In genomic region chr17:74872313-74873035, GRCh38 we compare ENCODE assay signal across 8 cellular contexts. TPM values are rescaled to one million over a fixed set of nuclear protein-coding genes. Genes with fewer than 3 reads are reported as not detected.
DNase-seq lines count a peak whose midpoint lies in the region; ATAC-seq and TF ChIP-seq lines count a peak whose summit lies in the region.

A gene with protein sequence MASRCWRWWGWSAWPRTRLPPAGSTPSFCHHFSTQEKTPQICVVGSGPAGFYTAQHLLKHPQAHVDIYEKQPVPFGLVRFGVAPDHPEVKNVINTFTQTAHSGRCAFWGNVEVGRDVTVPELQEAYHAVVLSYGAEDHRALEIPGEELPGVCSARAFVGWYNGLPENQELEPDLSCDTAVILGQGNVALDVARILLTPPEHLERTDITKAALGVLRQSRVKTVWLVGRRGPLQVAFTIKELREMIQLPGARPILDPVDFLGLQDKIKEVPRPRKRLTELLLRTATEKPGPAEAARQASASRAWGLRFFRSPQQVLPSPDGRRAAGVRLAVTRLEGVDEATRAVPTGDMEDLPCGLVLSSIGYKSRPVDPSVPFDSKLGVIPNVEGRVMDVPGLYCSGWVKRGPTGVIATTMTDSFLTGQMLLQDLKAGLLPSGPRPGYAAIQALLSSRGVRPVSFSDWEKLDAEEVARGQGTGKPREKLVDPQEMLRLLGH (minus strand): TSS chr17:74872994. CDS start chr17:74872944, 50 bp downstream.

- peak; percentile 1 for ATAC-seq in CD4-positive, CD25-positive, alpha-beta regulatory T cell (ENCODE audit: low read depth in 2 of 2)
- ATAC-seq in GM19397 (IDR thresholded peaks at IDR 0.05; ENCODE audit: unreplicated experiment) = peak; percentile 27

- no peaks in the 10 kb centered on the region for H3K9me3 ChIP-seq in CD4-positive, CD25-positive, alpha-beta regulatory T cell (ENCODE audit: control insufficient read depth in 2 of 2, low read length in 2 of 2)
- H3K9me3 ChIP-seq in HUES6 (ENCODE audit: control insufficient read depth, insufficient read depth, low read depth, low read length) = no peaks in the 10 kb centered on the region
- no peaks in the 10 kb centered on the region for H3K9me3 ChIP-seq in mesodermal cell (ENCODE audit: control insufficient read depth, low read length)

- H3K36me3 ChIP-seq in CD4-positive, CD25-positive, alpha-beta regulatory T cell (ENCODE audit: control insufficient read depth, insufficient read depth, low read length) = no peaks in the 10 kb centered on the region
- H3K36me3 ChIP-seq in HUES6 (ENCODE audit: control insufficient read depth, insufficient read depth, low read length) (peaks cover 6% of the 10 kb centered on the region; the same call in 1 of the 2 replicates), brain microvascular endothelial cell (replicated peaks) (no peaks in the 10 kb centered on the region), mesodermal cell (ENCODE audit: control insufficient read depth, insufficient read depth, low read length) (peaks cover 4% of the 10 kb centered on the region)

- no peaks in the 10 kb centered on the region for H3K9me3 Mint-ChIP-seq in CD4-positive, CD25-positive, alpha-beta regulatory T cell

- peak within 1 kb of the TSS; percentile 90 to 99 (median 97) for H3K4me3 Mint-ChIP-seq in CD4-positive, CD25-positive, alpha-beta regulatory T cell

- in situ Hi-C loops in brain microvascular endothelial cell (cut with HindIII; ENCODE audit: low pct_ligation_motif_present, low sequenced_read_pairs) = no loop called here

- WGBS in mesodermal cell (ENCODE audit: insufficient coverage in 2 of 2), 2 experiments = 6 to 7% methylated on average over 30 to 35 of the region's 38 CpGs

- H3K27me3 Mint-ChIP-seq in CD4-positive, CD25-positive, alpha-beta regulatory T cell = peaks cover 7% of the 10 kb centered on the region

- peak within 1 kb of the TSS; percentile 97 to 99 (median 98) for H3K27ac Mint-ChIP-seq in CD4-positive, CD25-positive, alpha-beta regulatory T cell

- H3K36me3 Mint-ChIP-seq in CD4-positive, CD25-positive, alpha-beta regulatory T cell = peaks cover 8% of the 10 kb centered on the region

- H3K4me1 ChIP-seq in CD4-positive, CD25-positive, alpha-beta regulatory T cell (ENCODE audit: control insufficient read depth, insufficient read depth, low read length, poor library complexity, severe bottlenecking) = peaks cover 24% of the 10 kb centered on the region
- H3K4me1 ChIP-seq in HUES6 (ENCODE audit: control insufficient read depth, insufficient read depth, low read length) = peaks cover 18% of the 10 kb centered on the region
- peaks cover 19% of the 10 kb centered on the region for H3K4me1 ChIP-seq in mesodermal cell (ENCODE audit: control insufficient read depth, insufficient read depth, low read length, poor library complexity, severe bottlenecking)

- peak within 1 kb of the TSS; percentile 92 for H3K27ac ChIP-seq in CD4-positive, CD25-positive, alpha-beta regulatory T cell (ENCODE audit: insufficient read depth, low read length, poor library complexity, severe bottlenecking)
- H3K27ac ChIP-seq in HUES6 (ENCODE audit: low read depth, low read length) (peak within 1 kb of the TSS; percentile 85), brain microvascular endothelial cell (peak within 1 kb of the TSS; percentile 68), mesodermal cell (ENCODE audit: low read depth, low read length, severe bottlenecking) (peak within 1 kb of the TSS; percentile 63)

- H3K4me1 Mint-ChIP-seq in CD4-positive, CD25-positive, alpha-beta regulatory T cell = peaks cover 4 to 30% (median 18%) of the 10 kb centered on the region in 4 donors

- no peak for DNase-seq in CD4-positive, CD25-positive, alpha-beta regulatory T cell
- no peak for DNase-seq in brain microvascular endothelial cell
- no peak for DNase-seq in islet precursor cell
- DNase-seq in NOMO-1 (lab: John Stamatoyannopoulos, UW; ENCODE audit: unreplicated experiment in 2 of 2) = no peak
- no peak for DNase-seq in NCI-H187 (lab: John Stamatoyannopoulos, UW)

- no peaks in the 10 kb centered on the region for H3K27me3 ChIP-seq in CD4-positive, CD25-positive, alpha-beta regulatory T cell (ENCODE audit: control insufficient read depth, insufficient read depth, low read length)
- H3K27me3 ChIP-seq in HUES6 (ENCODE audit: control insufficient read depth, insufficient read depth, low read length) (no peaks in the 10 kb centered on the region), brain microvascular endothelial cell (replicated peaks) (no peaks in the 10 kb centered on the region)

- TF ChIP-seq CTCF in brain microvascular endothelial cell (IDR thresholded peaks at IDR 0.05; ENCODE audit: low read depth, low read length, missing control alignments) = no peak

- H3K9ac ChIP-seq in HUES6 (ENCODE audit: low read length) = peak within 1 kb of the TSS; percentile 94

- H3K4me3 ChIP-seq in CD4-positive, CD25-positive, alpha-beta regulatory T cell (ENCODE audit: low read depth, low read length) = peak within 1 kb of the TSS; percentile 84
- H3K4me3 ChIP-seq in HUES6 (ENCODE audit: low read depth, low read length) (peak within 1 kb of the TSS; percentile 97), brain microvascular endothelial cell (ENCODE audit: low read depth, low read length) (peak within 1 kb of the TSS; percentile 81), mesodermal cell (ENCODE audit: extremely low read depth, insufficient read depth, low read length, poor library complexity, severe bottlenecking) (peak within 1 kb of the TSS; percentile 68)

RNA-seq across cellular contexts. Expression of the gene that starts here (rescaled TPM):
- total RNA-seq in CD4-positive, CD25-positive, alpha-beta regulatory T cell = 7.8 TPM
- 10 to 100 TPM in 2 of 4 donors, 1 to 10 TPM in 2; 5.4 to 15.7 (median 10.5) TPM for polyA plus RNA-seq in CD4-positive, CD25-positive, alpha-beta regulatory T cell
- 23.7 TPM for polyA plus RNA-seq in mesodermal cell (2013, experiment 1 of 2)
- 21.1 TPM for polyA plus RNA-seq in mesodermal cell (2013, experiment 2 of 2)
